1 cellular context compared by ENCODE assay signal in genomic region chr18:24397131-24397693, GRCh38.
TF ChIP-seq lines count a peak whose summit lies in the region.

No MANE protein-coding gene starts in this region.

TF ChIP-seq in HepG2, 621 proteins besides CTCF, POLR2A, EP300 and RAD21 (continued from another document):
- TF ChIP-seq, protein P1, sequence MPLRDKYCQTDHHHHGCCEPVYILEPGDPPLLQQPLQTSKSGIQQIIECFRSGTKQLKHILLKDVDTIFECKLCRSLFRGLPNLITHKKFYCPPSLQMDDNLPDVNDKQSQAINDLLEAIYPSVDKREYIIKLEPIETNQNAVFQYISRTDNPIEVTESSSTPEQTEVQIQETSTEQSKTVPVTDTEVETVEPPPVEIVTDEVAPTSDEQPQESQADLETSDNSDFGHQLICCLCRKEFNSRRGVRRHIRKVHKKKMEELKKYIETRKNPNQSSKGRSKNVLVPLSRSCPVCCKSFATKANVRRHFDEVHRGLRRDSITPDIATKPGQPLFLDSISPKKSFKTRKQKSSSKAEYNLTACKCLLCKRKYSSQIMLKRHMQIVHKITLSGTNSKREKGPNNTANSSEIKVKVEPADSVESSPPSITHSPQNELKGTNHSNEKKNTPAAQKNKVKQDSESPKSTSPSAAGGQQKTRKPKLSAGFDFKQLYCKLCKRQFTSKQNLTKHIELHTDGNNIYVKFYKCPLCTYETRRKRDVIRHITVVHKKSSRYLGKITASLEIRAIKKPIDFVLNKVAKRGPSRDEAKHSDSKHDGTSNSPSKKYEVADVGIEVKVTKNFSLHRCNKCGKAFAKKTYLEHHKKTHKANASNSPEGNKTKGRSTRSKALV (CRISPR knock-in tag; IDR thresholded peaks at IDR 0.05) = 0 out of 2 replicates have a peak, but pooled peaks have one; percentile 35
- TF ChIP-seq ZNF788 (CRISPR knock-in tag; IDR thresholded peaks at IDR 0.05; ENCODE audit: borderline replicate concordance) (0 out of 2 replicates have a peak, but pooled peaks have one; percentile 41), ZNF687 (CRISPR knock-in tag; IDR thresholded peaks at IDR 0.05) (peak; percentile 21; the same call in 1 of the 2 replicates), ZNF121 (CRISPR knock-in tag; IDR thresholded peaks at IDR 0.05) (no peak)
